Comparison of ENCODE assay signal across 1 cellular context in genomic region chr12:9717070-9717925, GRCh38.
TF ChIP-seq lines count a peak whose summit lies in the region.

No MANE protein-coding gene starts in this region.

TF ChIP-seq in GM23338, 12 proteins besides CTCF, POLR2A, EP300 and RAD21 (continued from another document):
- TF ChIP-seq ETS1 (IDR thresholded peaks at IDR 0.05) (no peak), NANOG (IDR thresholded peaks at IDR 0.05; ENCODE audit: borderline replicate concordance) (no peak), POLR2AphosphoS5 (IDR thresholded peaks at IDR 0.05; ENCODE audit: low read depth) (no peak), ZNF462 (CRISPR knock-in tag; IDR thresholded peaks at IDR 0.05) (no peak), ZNF114 (CRISPR knock-in tag; IDR thresholded peaks at IDR 0.05) (no peak), ZNF331 (CRISPR knock-in tag; IDR thresholded peaks at IDR 0.05; ENCODE audit: low read depth) (no peak)
TF ChIP-seq in GM23338: peak in this region for 0.
